Comparison of ENCODE assay signal across 9 cellular contexts in genomic region chr9:111039203-111039907, GRCh38. TPM values are rescaled to one million over a fixed set of nuclear protein-coding genes. Genes with fewer than 3 reads are reported as not detected.
DNase-seq lines count a peak whose midpoint lies in the region; TF ChIP-seq lines count a peak whose summit lies in the region.
"Had no signal": no experiment of that assay in that cellular context is flagged by ENCODE, and none has a peak within 500 bp of the region (broad histone marks: within the 10 kb centered on the region; RNA-seq: fewer than 3 reads in every experiment).

No MANE protein-coding gene starts in this region.

- peak overlapping the region; percentile 92 to 94 for H3K4me3 Mint-ChIP-seq in CD14-positive monocyte
- peak overlapping the region; percentile 94 for H3K4me3 Mint-ChIP-seq in neural progenitor cell

- no peaks in the 10 kb centered on the region for H3K9me3 Mint-ChIP-seq in CD14-positive monocyte
- no peaks in the 10 kb centered on the region for H3K9me3 Mint-ChIP-seq in neural progenitor cell

- H3K36me3 Mint-ChIP-seq in CD14-positive monocyte (peaks cover 4 to 6% of the 10 kb centered on the region in 2 donors), neural progenitor cell (no peaks in the 10 kb centered on the region)

- peaks cover 34% of the 10 kb centered on the region for H3K79me2 ChIP-seq in neural progenitor cell (ENCODE audit: low read depth)

- no peak overlapping the region for H3K9ac ChIP-seq in neural progenitor cell

- H2AFZ ChIP-seq in neural progenitor cell (replicated peaks), result peak overlapping the region; percentile 80

- H4K20me1 ChIP-seq in neural progenitor cell (ENCODE audit: low read depth), result peaks cover 21% of the 10 kb centered on the region

- H3K27me3 Mint-ChIP-seq in CD14-positive monocyte (ENCODE audit: low read depth in 3 of 3), result peaks cover 11 to 41% (median 28%) of the 10 kb centered on the region in 3 donors
- H3K27me3 Mint-ChIP-seq in neural progenitor cell (ENCODE audit: insufficient read depth, low read depth), result peaks cover 13% of the 10 kb centered on the region

- no peaks in the 10 kb centered on the region for H3K9me3 ChIP-seq in neural progenitor cell (ENCODE audit: low read depth)

- peaks cover 27% of the 10 kb centered on the region for H3F3A ChIP-seq in neural progenitor cell (ENCODE audit: low read depth)

- H3K27ac ChIP-seq in neural progenitor cell, result no peak overlapping the region

- H3K27me3 ChIP-seq in neural progenitor cell, result peaks cover 22% of the 10 kb centered on the region

- H3K36me3 ChIP-seq in neural progenitor cell, result no peaks in the 10 kb centered on the region

- intact Hi-C loops in CD14-positive monocyte (cut with micrococcal nuclease), result loop anchor here (5.0 to 10.0 kb wide), 5 partner anchors 33 to 258 kb away; no protein-coding TSS in a partner anchor

- DNase-seq in CD14-positive monocyte (ENCODE audit: low spot score) (no peak), HK-2 (ENCODE audit: unreplicated experiment) (peak; percentile 35), epithelial cell of esophagus (ENCODE audit: low read depth) (peak; percentile 53), neural progenitor cell (ENCODE audit: low spot score) (peak; percentile 35), SIG-M5 treated with dmso at 0.1 percent for 504 hours (lab: John Stamatoyannopoulos, UW; ENCODE audit: unreplicated experiment) (no peak), NCI-H1436 treated with DMSO at 0.1 percent for 48 hours (lab: John Stamatoyannopoulos, UW) (no peak), NCI-H1436 (lab: John Stamatoyannopoulos, UW) (no peak), DMS 273 (lab: John Stamatoyannopoulos, UW; ENCODE audit: unreplicated experiment) (no peak)

- peaks cover 15% of the 10 kb centered on the region for H3K4me1 ChIP-seq in neural progenitor cell

- TF ChIP-seq CTCF in CD14-positive monocyte (IDR thresholded peaks at IDR 0.05) (no peak), epithelial cell of esophagus (IDR thresholded peaks at IDR 0.05; ENCODE audit: insufficient read depth, low read depth, low read length, missing control alignments) (no peak), neural progenitor cell (IDR thresholded peaks at IDR 0.05) (no peak)

- peak overlapping the region; percentile 86 for H3K4me2 ChIP-seq in neural progenitor cell

- H3K4me1 Mint-ChIP-seq in CD14-positive monocyte (peaks cover 37% of the 10 kb centered on the region), neural progenitor cell (peaks cover 24% of the 10 kb centered on the region)

- H3K27ac Mint-ChIP-seq in CD14-positive monocyte (peak overlapping the region; percentile 79 to 94 (median 84)), neural progenitor cell (peak overlapping the region; percentile 95)

- peak overlapping the region; percentile 71 for H3K4me3 ChIP-seq in epithelial cell of esophagus (ENCODE audit: low read length)
- peak overlapping the region; percentile 98 for H3K4me3 ChIP-seq in neural progenitor cell

RNA-seq across cellular contexts. Expression of gene LPAR1, which starts 1.1 kb away (rescaled TPM):
- polyA plus RNA-seq in CD14-positive monocyte, result 10 to 100 TPM; 15.1 to 18.1 TPM
- 30.3 and 36.0 TPM in 2 replicates for total RNA-seq in neural progenitor cell (ENCODE audit: low replicate concordance)
- total RNA-seq: T-helper 1 cell treated with Interleukin-12 subunit alpha and Interleukin-12 subunit beta and Interleukin-4 antibody, amounts not matched to agents 30 ng/mL and 1 ng/mL, for 36 hours had no signal

Comparison
In these comparisons a context has a peak if more than half of its experiments do, and no peak if none do; other contexts are left out.
1. DNase-seq: peak in HK-2 (single experiment), epithelial cell of esophagus (single experiment) and neural progenitor cell (single experiment); none in CD14-positive monocyte (single experiment), SIG-M5 treated with dmso at 0.1 percent for 504 hours (single experiment), NCI-H1436 treated with DMSO at 0.1 percent for 48 hours (single experiment), NCI-H1436 (single experiment) and DMS 273 (single experiment).